ENCODE assay signal across 10 cellular contexts in the genomic region with DNA sequence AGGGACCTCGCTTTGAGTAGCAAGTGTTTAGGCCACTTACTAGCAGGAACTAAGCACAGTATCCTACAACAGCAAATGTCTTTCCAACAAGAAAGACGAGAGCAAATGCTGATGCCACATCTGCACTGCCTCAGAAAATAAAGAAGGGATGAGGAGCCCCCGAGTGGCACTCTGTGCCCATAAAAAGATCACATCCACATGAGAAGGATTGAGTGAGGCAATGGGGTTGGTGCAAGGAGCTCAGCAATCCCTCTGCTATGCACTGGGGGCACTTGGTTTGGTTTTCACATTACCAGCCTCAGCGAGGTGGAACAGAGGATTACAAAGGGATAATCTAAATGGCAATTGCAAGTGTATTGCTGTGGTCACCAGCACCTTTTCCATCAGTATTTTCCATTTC.
A peak's percentile ranks its signal among the peaks of the same experiment; 100 is the strongest.
DNase-seq lines count a peak whose midpoint lies in the region; ATAC-seq and TF ChIP-seq lines count a peak whose summit lies in the region.
"Had no signal": no experiment of that assay in that cellular context is flagged by ENCODE, and none has a peak within 500 bp of the region (broad histone marks: within the 10 kb centered on the region; RNA-seq: fewer than 3 reads in every experiment).

No MANE protein-coding gene starts in this region.

- peak overlapping the region; percentile 8; the same call in 1 of the 3 replicates for H2BK15ac ChIP-seq in IMR-90 (ENCODE audit: low read depth, low read length)

- BruUV-seq in IMR-90 (replicated peaks; lab: Mats Ljungman, UMichigan) = no TSS peak

- no peaks in the 10 kb centered on the region for H3K27me3 Mint-ChIP-seq in CD4-positive, alpha-beta T cell
- H3K27me3 Mint-ChIP-seq: CD4-positive, CD25-positive, alpha-beta regulatory T cell had no signal

- H3K27ac ChIP-seq in IMR-90 (ENCODE audit: insufficient read depth, low read length) = no peak overlapping the region
- H3K27ac ChIP-seq in osteoblast (ENCODE audit: low read depth, low read length) = no peak overlapping the region
- H3K27ac ChIP-seq in CD4-positive, alpha-beta T cell (ENCODE audit: low read depth, low read length) = no peak overlapping the region

- H4K20me1 ChIP-seq in IMR-90 (ENCODE audit: insufficient read depth, low read length) (no peaks in the 10 kb centered on the region), osteoblast (ENCODE audit: insufficient read depth, low read length) (no peaks in the 10 kb centered on the region)

- H4K5ac ChIP-seq in IMR-90 (ENCODE audit: low read depth, low read length) = no peak overlapping the region

- H3K4me2 ChIP-seq in IMR-90 (ENCODE audit: low read depth, low read length) = no peak overlapping the region
- no peak overlapping the region for H3K4me2 ChIP-seq in osteoblast (ENCODE audit: insufficient read depth, low read length)

- H2BK5ac ChIP-seq in IMR-90 (ENCODE audit: low read depth, low read length, poor library complexity, severe bottlenecking) = no peak overlapping the region

- H3K36me3 Mint-ChIP-seq in CD4-positive, alpha-beta T cell (ENCODE audit: low read depth) = no peaks in the 10 kb centered on the region
- H3K36me3 Mint-ChIP-seq: CD4-positive, CD25-positive, alpha-beta regulatory T cell had no signal

- H2AK5ac ChIP-seq in IMR-90 (ENCODE audit: low read depth, low read length) = no peak overlapping the region

- H3K4me1 ChIP-seq in IMR-90 (ENCODE audit: control insufficient read depth, insufficient read depth, low read length) = no peaks in the 10 kb centered on the region
- H3K4me1 ChIP-seq in osteoblast (ENCODE audit: insufficient read depth, low read length) = no peaks in the 10 kb centered on the region

- peak overlapping the region; percentile 91 for H2BK120ac ChIP-seq in IMR-90 (ENCODE audit: low read depth, low read length)

- 0 out of 2 replicates have a peak, but pooled peaks cover 6% of the 10 kb centered on the region for H3K9me1 ChIP-seq in IMR-90 (ENCODE audit: insufficient read depth, low read length)

- no peak overlapping the region for H3K27ac Mint-ChIP-seq in CD4-positive, alpha-beta T cell
- H3K27ac Mint-ChIP-seq: CD4-positive, CD25-positive, alpha-beta regulatory T cell had no signal

- H4K8ac ChIP-seq in IMR-90 (ENCODE audit: low read depth in 2 of 2, low read length in 2 of 2) = peak overlapping the region in 1 of 2 experiments; percentile 53; a peak in 1 of 4 replicates

- no peak overlapping the region for H3K4me3 Mint-ChIP-seq in CD4-positive, alpha-beta T cell
- H3K4me3 Mint-ChIP-seq: CD4-positive, CD25-positive, alpha-beta regulatory T cell had no signal

- H3K9me3 ChIP-seq in IMR-90 (ENCODE audit: control insufficient read depth, insufficient read depth, low read length) (peaks cover 2% of the 10 kb centered on the region), osteoblast (ENCODE audit: low read depth, low read length) (no peaks in the 10 kb centered on the region)
- H3K9me3 ChIP-seq in CD4-positive, alpha-beta T cell (ENCODE audit: control insufficient read depth, low read length) = peaks cover 3% of the 10 kb centered on the region

- H3K27me3 ChIP-seq in IMR-90 (ENCODE audit: control insufficient read depth, insufficient read depth, low read length) (no peaks in the 10 kb centered on the region), osteoblast (ENCODE audit: insufficient read depth, low read length) (no peaks in the 10 kb centered on the region)
- H3K27me3 ChIP-seq in CD4-positive, alpha-beta T cell (ENCODE audit: control insufficient read depth, insufficient read depth, low read length) = no peaks in the 10 kb centered on the region

- peak; percentile 97 for ATAC-seq in IMR-90 (ENCODE audit: low read depth)
- no peak for ATAC-seq in CD4-positive, alpha-beta T cell (ENCODE audit: poor library complexity)
- no peak for ATAC-seq in HG03097 (IDR thresholded peaks at IDR 0.05; ENCODE audit: low FRiP score, unreplicated experiment)

- H2AK9ac ChIP-seq in IMR-90 (replicated peaks; ENCODE audit: low read depth, low read length, poor library complexity) = no peak overlapping the region

- no peaks in the 10 kb centered on the region for H3K36me3 ChIP-seq in IMR-90 (ENCODE audit: control insufficient read depth, insufficient read depth, low read length)
- H3K36me3 ChIP-seq in osteoblast (ENCODE audit: insufficient read depth, low read length) = no peaks in the 10 kb centered on the region

- H3K23ac ChIP-seq in IMR-90 (ENCODE audit: low read depth, low read length) = no peak overlapping the region

- peak overlapping the region; percentile 84 for H2BK20ac ChIP-seq in IMR-90 (ENCODE audit: low read depth, low read length)

- H3K56ac ChIP-seq in IMR-90 (ENCODE audit: extremely low read depth, insufficient read depth, low read length) = no peak overlapping the region

- H2AFZ ChIP-seq in IMR-90 (replicated peaks; ENCODE audit: low read length, poor library complexity) = peak overlapping the region; percentile 18
- H2AFZ ChIP-seq in osteoblast (ENCODE audit: low read length) = peak overlapping the region; percentile 26

- H4K91ac ChIP-seq in IMR-90 (ENCODE audit: insufficient read depth, low read depth, low read length) = no peak overlapping the region; the same call in 1 of the 2 replicates

- DNase-seq in NCI-H345 (lab: John Stamatoyannopoulos, UW) = peak; percentile 13
- DNase-seq in NCI-H345 treated with DMSO at 0.1 percent for 48 hours (lab: John Stamatoyannopoulos, UW; ENCODE audit: unreplicated experiment) = no peak
- peak; percentile 46 for DNase-seq in IMR-90
- DNase-seq in astrocyte of the hippocampus (ENCODE audit: low read depth, low spot score) = peak; percentile 20
- DNase-seq in osteoblast (ENCODE audit: insufficient read length, low spot score, missing footprints) = no peak
- DNase-seq in CD4-positive, alpha-beta T cell = no peak
- DNase-seq in GM20000 (ENCODE audit: low spot score) = no peak
- DNase-seq: CD4-positive, CD25-positive, alpha-beta regulatory T cell; kidney glomerular epithelial cell had no signal

- no peaks in the 10 kb centered on the region for H3K79me2 ChIP-seq in osteoblast (ENCODE audit: insufficient read depth, low read length)

- TF ChIP-seq CTCF in IMR-90 (conservative IDR thresholded peaks at IDR 0.05; ENCODE audit: low read depth, low read length) (peak; percentile 44), osteoblast (IDR thresholded peaks at IDR 0.05; ENCODE audit: extremely low read depth, low read depth, low read length) (peak; percentile 39), GM20000 (IDR thresholded peaks at IDR 0.05; ENCODE audit: extremely low read depth, missing control alignments) (no peak)
- TF ChIP-seq CTCF in CD4-positive, alpha-beta T cell (IDR thresholded peaks at IDR 0.05) = no peak

- no peak overlapping the region for H3K9ac ChIP-seq in IMR-90 (ENCODE audit: low read depth, low read length)

- in situ Hi-C loops in IMR-90 (cut with MboI; ENCODE audit: low sequenced_read_pairs) = no loop called here

- no peaks in the 10 kb centered on the region for H3K79me1 ChIP-seq in IMR-90 (ENCODE audit: low read depth in 1 of 2, low read length in 2 of 2)

- dilution Hi-C loops in IMR-90 (cut with HindIII; ENCODE audit: low sequenced_read_pairs, unreplicated experiment) = no loop called here

- no peak for TF ChIP-seq POLR2A in IMR-90 (IDR thresholded peaks at IDR 0.05; ENCODE audit: low read depth, low read length)

- no peaks in the 10 kb centered on the region for H3K4me1 Mint-ChIP-seq in CD4-positive, alpha-beta T cell (ENCODE audit: low read depth)
- H3K4me1 Mint-ChIP-seq: CD4-positive, CD25-positive, alpha-beta regulatory T cell had no signal

- POLR2A ChIA-PET in IMR-90 (lab: Charles Lee; ENCODE audit: unreplicated experiment) = no interaction called here
- POLR2A ChIA-PET in CD4-positive, alpha-beta T cell (lab: Charles Lee) = no interaction called here

- no peak overlapping the region for H3K14ac ChIP-seq in IMR-90 (replicated peaks; ENCODE audit: low read depth, low read length)

- no peak overlapping the region for H3K18ac ChIP-seq in IMR-90 (ENCODE audit: low read depth, low read length)

- CTCF ChIA-PET in IMR-90 (lab: Yijun Ruan, JAX) = interaction anchor here (0.6 to 1.2 kb wide), 5 partner anchors 14 to 258 kb away, joined by 3 to 4 read pairs (median 4); no protein-coding TSS in a partner anchor
- CTCF ChIA-PET in CD4-positive, alpha-beta T cell (lab: Charles Lee) = no interaction called here

- no CpG with 5 or more reads among the region's 4 CpGs for WGBS in IMR-90 (ENCODE audit: extremely low coverage in 2 of 2, insufficient read length in 1 of 2), 2 experiments

- H3K9me3 Mint-ChIP-seq in CD4-positive, alpha-beta T cell = peaks cover 17% of the 10 kb centered on the region

- peak overlapping the region; percentile 64 for H3K4ac ChIP-seq in IMR-90 (ENCODE audit: low read depth, low read length)

- TF ChIP-seq RAD21 in IMR-90 (IDR thresholded peaks at IDR 0.05; ENCODE audit: low read length) = peak; percentile 52

- H3K4me3 ChIP-seq in IMR-90 (ENCODE audit: insufficient read depth, low read depth, low read length) (no peak overlapping the region), osteoblast (ENCODE audit: insufficient read depth, low read length) (no peak overlapping the region)

- intact Hi-C loops in IMR-90 (cut with micrococcal nuclease) = loop anchor here (2.0 to 10.0 kb wide), 4 partner anchors 252 to 460 kb away; partner anchors contain the start of gene SLC7A11
- intact Hi-C loops in CD4-positive, alpha-beta T cell (cut with DNase I, micrococcal nuclease) = no loop called here

TF ChIP-seq in IMR-90, 13 proteins besides CTCF, POLR2A, EP300 and RAD21:
- TF ChIP-seq MAFK (IDR thresholded peaks at IDR 0.05; ENCODE audit: low read depth, low read length) = no peak
- peak; percentile 34; the same call in 1 of the 2 replicates for TF ChIP-seq SMC3 (IDR thresholded peaks at IDR 0.05; ENCODE audit: low read depth, low read length)
- no peak for TF ChIP-seq ELK1 (IDR thresholded peaks at IDR 0.05; ENCODE audit: borderline replicate concordance, low read depth, low read length)
- peak; percentile 30; the same call in 1 of the 2 replicates for TF ChIP-seq CEBPB (IDR thresholded peaks at IDR 0.05; ENCODE audit: low read depth, low read length)
- TF ChIP-seq MAZ (IDR thresholded peaks at IDR 0.05; ENCODE audit: borderline replicate concordance, low read depth, low read length) = no peak
- TF ChIP-seq RFX5 (IDR thresholded peaks at IDR 0.05; ENCODE audit: low read depth, low read length) = no peak

Comparison
In these comparisons a context has a peak if more than half of its experiments do, and no peak if none do; other contexts are left out.
1. DNase-seq: peak in NCI-H345 (single experiment), IMR-90 (single experiment) and astrocyte of the hippocampus (single experiment); none in NCI-H345 treated with DMSO at 0.1 percent for 48 hours (single experiment), osteoblast (single experiment), CD4-positive, alpha-beta T cell (0 of 10) and GM20000 (single experiment).
2. CTCF ChIP-seq: peak in IMR-90 (single experiment) and osteoblast (single experiment); none in CD4-positive, alpha-beta T cell (single experiment) and GM20000 (single experiment).